In the genomic region with DNA sequence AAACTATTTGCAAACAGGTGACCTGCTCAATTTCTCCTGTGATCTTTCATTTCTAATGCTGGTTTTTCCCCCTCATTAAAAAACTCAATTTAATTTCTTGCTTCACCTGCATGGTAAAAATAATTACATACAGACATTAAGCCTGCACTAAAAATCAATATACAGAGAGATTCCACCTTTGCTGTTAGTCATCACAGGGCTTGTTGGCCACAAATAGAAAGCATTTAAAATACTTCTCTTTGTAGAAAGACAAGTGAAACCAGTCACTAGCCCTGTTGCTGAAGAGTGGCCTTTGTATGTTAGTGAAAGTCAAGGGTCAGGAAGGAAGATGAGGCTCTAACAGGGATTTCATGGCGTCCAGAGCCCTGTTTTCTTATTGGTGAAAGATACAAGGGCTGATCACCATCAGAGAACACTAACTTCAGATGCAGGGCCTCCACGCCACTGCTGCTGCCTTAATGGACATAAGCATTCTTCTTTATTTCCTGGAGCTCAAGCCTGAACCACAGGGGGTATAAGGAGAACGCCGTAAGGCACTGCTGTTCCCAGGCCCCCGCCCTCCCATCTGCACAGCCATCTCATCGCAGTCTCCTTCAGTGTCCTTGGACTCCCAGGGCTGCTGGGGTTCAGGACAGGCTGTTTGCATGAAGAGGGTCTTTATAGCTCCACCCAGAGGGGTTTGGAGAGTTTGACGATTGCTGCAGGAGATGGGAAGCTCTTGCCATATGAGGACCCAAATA, we compare ENCODE assay signal across 8 cellular contexts.
DNase-seq lines count a peak whose midpoint lies in the region; ATAC-seq and TF ChIP-seq lines count a peak whose summit lies in the region.

No MANE protein-coding gene starts in this region.

- H3F3A ChIP-seq in SK-N-SH (replicated peaks; ENCODE audit: insufficient read depth), result peaks cover 46% of the 10 kb centered on the region

- H3K4me3 ChIP-seq in SK-N-SH (ENCODE audit: low read depth in 2 of 2, low read length in 1 of 2) (no peak overlapping the region), dorsolateral prefrontal cortex (no peak overlapping the region), rectal smooth muscle tissue (ENCODE audit: low read length) (no peak overlapping the region)

- no peaks in the 10 kb centered on the region for H3K27me3 ChIP-seq in SK-N-SH (ENCODE audit: insufficient read depth)
- H3K27me3 ChIP-seq in dorsolateral prefrontal cortex, result no peaks in the 10 kb centered on the region
- no peaks in the 10 kb centered on the region for H3K27me3 ChIP-seq in rectal smooth muscle tissue (ENCODE audit: control insufficient read depth, insufficient read depth, low read length)

- TF ChIP-seq RAD21 in SK-N-SH (IDR thresholded peaks at IDR 0.05; ENCODE audit: low read length), result no peak

- DNase-seq in SK-N-SH, result no peak
- peak; percentile 54 for DNase-seq in NCI-H82 treated with DMSO at 0.1 percent for 48 hours (lab: John Stamatoyannopoulos, UW; ENCODE audit: unreplicated experiment)
- DNase-seq in dorsolateral prefrontal cortex, result no peak
- DNase-seq in activated T-cell treated with anti-CD3 and anti-CD28 coated beads for 4 hours, result no peak

- H3K9me3 ChIP-seq in SK-N-SH, result no peaks in the 10 kb centered on the region

- no peaks in the 10 kb centered on the region for H4K20me1 ChIP-seq in SK-N-SH (ENCODE audit: insufficient read depth)

- WGBS in SK-N-SH (ENCODE audit: low lambda C conversion rate), result 89% methylated on average over 7 of the region's 7 CpGs

- H2AFZ ChIP-seq in SK-N-SH (ENCODE audit: low read depth), result no peak overlapping the region

- no peak for TF ChIP-seq EP300 in SK-N-SH (IDR thresholded peaks at IDR 0.05; ENCODE audit: borderline replicate concordance in 1 of 2, low read depth in 1 of 2, low read length in 1 of 2)

- intact Hi-C loops in dorsolateral prefrontal cortex (cut with DNase I), result loop anchor here (5.0 kb wide), 3 partner anchors 110 to 345 kb away; no protein-coding TSS in a partner anchor

- CTCF ChIA-PET in SK-N-SH (lab: Yijun Ruan, JAX), result interaction anchor here (0.9 to 2.4 kb wide), 3 partner anchors 13 to 356 kb away, joined by 3 to 14 read pairs (median 7); no protein-coding TSS in a partner anchor

- no peak overlapping the region for H3K9ac ChIP-seq in SK-N-SH
- H3K9ac ChIP-seq in rectal smooth muscle tissue (ENCODE audit: low read length), result no peak overlapping the region

- H3K9me2 ChIP-seq in SK-N-SH, result no peaks in the 10 kb centered on the region

- H3K36me3 ChIP-seq in SK-N-SH (replicated peaks in 1 of 2; ENCODE audit: control insufficient read depth in 1 of 2, insufficient read depth in 2 of 2, low read length in 1 of 2) (no peaks in the 10 kb centered on the region), rectal smooth muscle tissue (ENCODE audit: control insufficient read depth, insufficient read depth, low read length) (no peaks in the 10 kb centered on the region)

- H3K27ac ChIP-seq in SK-N-SH (ENCODE audit: low read depth in 2 of 2, low read length in 1 of 2) (peak overlapping the region; percentile 99 to 100), dorsolateral prefrontal cortex (peak overlapping the region; percentile 73 to 100 (median 99)), rectal smooth muscle tissue (ENCODE audit: low read depth, low read length) (peak overlapping the region; percentile 98)

- ATAC-seq in SK-N-SH treated with all-trans-retinoic acid at 6 μM for 48 hours (no peak), HG03354 (IDR thresholded peaks at IDR 0.05; ENCODE audit: poor library complexity, severe bottlenecking, unreplicated experiment) (no peak), GM19452 (IDR thresholded peaks at IDR 0.05; ENCODE audit: unreplicated experiment) (no peak)

- no peaks in the 10 kb centered on the region for H3K79me2 ChIP-seq in SK-N-SH (ENCODE audit: insufficient read depth)

- H3K4me2 ChIP-seq in SK-N-SH, result peak overlapping the region; percentile 26; the same call in 1 of the 2 replicates

- POLR2A ChIA-PET in SK-N-SH (lab: Yijun Ruan, JAX), result interaction anchor here (0.5 to 1.0 kb wide), 2 partner anchors 52 to 117 kb away, joined by 3 read pairs; a partner anchor contains a TSS

- H3K4me1 ChIP-seq in SK-N-SH (ENCODE audit: control insufficient read depth in 1 of 2, insufficient read depth in 2 of 2, low read depth in 1 of 2, low read length in 1 of 2) (peaks cover 63 to 67% of the 10 kb centered on the region in 2 experiments), rectal smooth muscle tissue (ENCODE audit: control insufficient read depth, insufficient read depth, low read length) (peaks cover 48% of the 10 kb centered on the region)

- TF ChIP-seq CTCF in SK-N-SH (IDR thresholded peaks at IDR 0.05), result no peak
- no peak for TF ChIP-seq CTCF in dorsolateral prefrontal cortex (IDR thresholded peaks at IDR 0.05 in 54 of 56, conservative IDR thresholded peaks at IDR 0.05 in 2 of 56; ENCODE audit: low read depth in 1 of 56, partially characterized antibody in 56 of 56)

TF ChIP-seq in SK-N-SH, 30 proteins besides CTCF, POLR2A, EP300 and RAD21:
- TF ChIP-seq, protein P1, sequence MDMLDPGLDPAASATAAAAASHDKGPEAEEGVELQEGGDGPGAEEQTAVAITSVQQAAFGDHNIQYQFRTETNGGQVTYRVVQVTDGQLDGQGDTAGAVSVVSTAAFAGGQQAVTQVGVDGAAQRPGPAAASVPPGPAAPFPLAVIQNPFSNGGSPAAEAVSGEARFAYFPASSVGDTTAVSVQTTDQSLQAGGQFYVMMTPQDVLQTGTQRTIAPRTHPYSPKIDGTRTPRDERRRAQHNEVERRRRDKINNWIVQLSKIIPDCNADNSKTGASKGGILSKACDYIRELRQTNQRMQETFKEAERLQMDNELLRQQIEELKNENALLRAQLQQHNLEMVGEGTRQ (IDR thresholded peaks at IDR 0.05; ENCODE audit: borderline replicate concordance, low read depth, low read length), result no peak
- 0 out of 2 replicates have a peak, but pooled peaks have one; percentile 19 for TF ChIP-seq TCF12 (IDR thresholded peaks at IDR 0.05)

TF ChIP-seq in SK-N-SH treated with all-trans-retinoic acid at 6 μM for 48 hours, 23 proteins besides CTCF, POLR2A, EP300 and RAD21 (continues in another document):
- TF ChIP-seq PPARA (CRISPR knock-in tag; IDR thresholded peaks at IDR 0.05; ENCODE audit: borderline replicate concordance) (no peak), SNAI2 (CRISPR knock-in tag; IDR thresholded peaks at IDR 0.05) (no peak), ZFP30 (CRISPR knock-in tag; IDR thresholded peaks at IDR 0.05) (no peak), OSR1 (CRISPR knock-in tag; IDR thresholded peaks at IDR 0.05) (no peak), ZNF8 (CRISPR knock-in tag; IDR thresholded peaks at IDR 0.05) (no peak), ZFP3 (CRISPR knock-in tag; IDR thresholded peaks at IDR 0.05) (no peak), RARB (CRISPR knock-in tag; IDR thresholded peaks at IDR 0.05) (no peak), ISL1 (CRISPR knock-in tag; IDR thresholded peaks at IDR 0.05) (no peak), GLIS3 (CRISPR knock-in tag; IDR thresholded peaks at IDR 0.05) (no peak), ARNTL (CRISPR knock-in tag; IDR thresholded peaks at IDR 0.05; ENCODE audit: borderline replicate concordance, low read depth) (no peak)
- TF ChIP-seq, protein P2, sequence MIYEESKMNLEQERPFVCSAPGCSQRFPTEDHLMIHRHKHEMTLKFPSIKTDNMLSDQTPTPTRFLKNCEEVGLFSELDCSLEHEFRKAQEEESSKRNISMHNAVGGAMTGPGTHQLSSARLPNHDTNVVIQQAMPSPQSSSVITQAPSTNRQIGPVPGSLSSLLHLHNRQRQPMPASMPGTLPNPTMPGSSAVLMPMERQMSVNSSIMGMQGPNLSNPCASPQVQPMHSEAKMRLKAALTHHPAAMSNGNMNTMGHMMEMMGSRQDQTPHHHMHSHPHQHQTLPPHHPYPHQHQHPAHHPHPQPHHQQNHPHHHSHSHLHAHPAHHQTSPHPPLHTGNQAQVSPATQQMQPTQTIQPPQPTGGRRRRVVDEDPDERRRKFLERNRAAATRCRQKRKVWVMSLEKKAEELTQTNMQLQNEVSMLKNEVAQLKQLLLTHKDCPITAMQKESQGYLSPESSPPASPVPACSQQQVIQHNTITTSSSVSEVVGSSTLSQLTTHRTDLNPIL (CRISPR knock-in tag; IDR thresholded peaks at IDR 0.05; ENCODE audit: low read depth), result no peak
- TF ChIP-seq, protein P3, sequence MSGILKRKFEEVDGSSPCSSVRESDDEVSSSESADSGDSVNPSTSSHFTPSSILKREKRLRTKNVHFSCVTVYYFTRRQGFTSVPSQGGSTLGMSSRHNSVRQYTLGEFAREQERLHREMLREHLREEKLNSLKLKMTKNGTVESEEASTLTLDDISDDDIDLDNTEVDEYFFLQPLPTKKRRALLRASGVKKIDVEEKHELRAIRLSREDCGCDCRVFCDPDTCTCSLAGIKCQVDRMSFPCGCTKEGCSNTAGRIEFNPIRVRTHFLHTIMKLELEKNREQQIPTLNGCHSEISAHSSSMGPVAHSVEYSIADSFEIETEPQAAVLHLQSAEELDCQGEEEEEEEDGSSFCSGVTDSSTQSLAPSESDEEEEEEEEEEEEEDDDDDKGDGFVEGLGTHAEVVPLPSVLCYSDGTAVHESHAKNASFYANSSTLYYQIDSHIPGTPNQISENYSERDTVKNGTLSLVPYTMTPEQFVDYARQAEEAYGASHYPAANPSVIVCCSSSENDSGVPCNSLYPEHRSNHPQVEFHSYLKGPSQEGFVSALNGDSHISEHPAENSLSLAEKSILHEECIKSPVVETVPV (CRISPR knock-in tag; IDR thresholded peaks at IDR 0.05), result no peak
- TF ChIP-seq, protein P4, sequence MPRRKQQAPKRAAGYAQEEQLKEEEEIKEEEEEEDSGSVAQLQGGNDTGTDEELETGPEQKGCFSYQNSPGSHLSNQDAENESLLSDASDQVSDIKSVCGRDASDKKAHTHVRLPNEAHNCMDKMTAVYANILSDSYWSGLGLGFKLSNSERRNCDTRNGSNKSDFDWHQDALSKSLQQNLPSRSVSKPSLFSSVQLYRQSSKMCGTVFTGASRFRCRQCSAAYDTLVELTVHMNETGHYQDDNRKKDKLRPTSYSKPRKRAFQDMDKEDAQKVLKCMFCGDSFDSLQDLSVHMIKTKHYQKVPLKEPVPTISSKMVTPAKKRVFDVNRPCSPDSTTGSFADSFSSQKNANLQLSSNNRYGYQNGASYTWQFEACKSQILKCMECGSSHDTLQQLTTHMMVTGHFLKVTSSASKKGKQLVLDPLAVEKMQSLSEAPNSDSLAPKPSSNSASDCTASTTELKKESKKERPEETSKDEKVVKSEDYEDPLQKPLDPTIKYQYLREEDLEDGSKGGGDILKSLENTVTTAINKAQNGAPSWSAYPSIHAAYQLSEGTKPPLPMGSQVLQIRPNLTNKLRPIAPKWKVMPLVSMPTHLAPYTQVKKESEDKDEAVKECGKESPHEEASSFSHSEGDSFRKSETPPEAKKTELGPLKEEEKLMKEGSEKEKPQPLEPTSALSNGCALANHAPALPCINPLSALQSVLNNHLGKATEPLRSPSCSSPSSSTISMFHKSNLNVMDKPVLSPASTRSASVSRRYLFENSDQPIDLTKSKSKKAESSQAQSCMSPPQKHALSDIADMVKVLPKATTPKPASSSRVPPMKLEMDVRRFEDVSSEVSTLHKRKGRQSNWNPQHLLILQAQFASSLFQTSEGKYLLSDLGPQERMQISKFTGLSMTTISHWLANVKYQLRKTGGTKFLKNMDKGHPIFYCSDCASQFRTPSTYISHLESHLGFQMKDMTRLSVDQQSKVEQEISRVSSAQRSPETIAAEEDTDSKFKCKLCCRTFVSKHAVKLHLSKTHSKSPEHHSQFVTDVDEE (CRISPR knock-in tag; IDR thresholded peaks at IDR 0.05), result no peak
